20 cellular contexts compared by ENCODE assay signal in genomic region chr1:151858886-151859665, GRCh38. TPM values are rescaled to one million over a fixed set of nuclear protein-coding genes. Genes with fewer than 3 reads are reported as not detected.
DNase-seq lines count a peak whose midpoint lies in the region; ATAC-seq and TF ChIP-seq lines count a peak whose summit lies in the region.
"Had no signal": no experiment of that assay in that cellular context is flagged by ENCODE, and none has a peak within 500 bp of the region (broad histone marks: within the 10 kb centered on the region; RNA-seq: fewer than 3 reads in every experiment).

No MANE protein-coding gene starts in this region.

- peak overlapping the region; percentile 4 for H2BK12ac ChIP-seq in trophoblast cell (ENCODE audit: low read length)

- peak overlapping the region; percentile 42 for H3K18ac ChIP-seq in trophoblast cell (ENCODE audit: low read length)

- POLR2A ChIA-PET in CD4-positive, alpha-beta T cell (lab: Charles Lee), result interaction anchor here (0.5 kb wide), 1 partner anchor 68 kb away, joined by 3 read pairs; no protein-coding TSS in a partner anchor

- no peak overlapping the region for H4K8ac ChIP-seq in trophoblast cell (ENCODE audit: low read depth, low read length)

- no peaks in the 10 kb centered on the region for H3K36me3 Mint-ChIP-seq in endodermal cell (ENCODE audit: low read depth)
- H3K36me3 Mint-ChIP-seq in CD14-positive monocyte, result no peaks in the 10 kb centered on the region
- no peaks in the 10 kb centered on the region for H3K36me3 Mint-ChIP-seq in CD4-positive, alpha-beta T cell (ENCODE audit: low read depth)

- H4K91ac ChIP-seq in trophoblast cell (ENCODE audit: low read depth, low read length), result peak overlapping the region; percentile 26

- peak overlapping the region; percentile 53 for H3K4me2 ChIP-seq in OCI-LY3 (ENCODE audit: low read length)
- no peak overlapping the region for H3K4me2 ChIP-seq in trophoblast cell (ENCODE audit: low read length)
- H3K4me2 ChIP-seq: GM23338 had no signal

- TF ChIP-seq CTCF in OCI-LY3 (IDR thresholded peaks at IDR 0.05; ENCODE audit: low read depth, low read length), result no peak
- TF ChIP-seq CTCF in endodermal cell (conservative IDR thresholded peaks at IDR 0.05), result no peak
- TF ChIP-seq CTCF in CD14-positive monocyte (IDR thresholded peaks at IDR 0.05), result no peak
- TF ChIP-seq CTCF in CD4-positive, alpha-beta T cell (IDR thresholded peaks at IDR 0.05), result no peak

- H2BK120ac ChIP-seq in trophoblast cell (ENCODE audit: insufficient read depth, low read length, poor library complexity), result peak overlapping the region; percentile 29

- H3K27ac Mint-ChIP-seq in endodermal cell (no peak overlapping the region), CD14-positive monocyte (peak overlapping the region in 1 of 7 donors; percentile 9)
- H3K27ac Mint-ChIP-seq in CD4-positive, alpha-beta T cell, result no peak overlapping the region
- H3K27ac Mint-ChIP-seq: GM23338 had no signal

- H3K9me3 Mint-ChIP-seq in endodermal cell, result no peaks in the 10 kb centered on the region
- H3K9me3 Mint-ChIP-seq in CD14-positive monocyte, result peaks cover 0 to 8% (median 3%) of the 10 kb centered on the region in 7 donors
- no peaks in the 10 kb centered on the region for H3K9me3 Mint-ChIP-seq in CD4-positive, alpha-beta T cell
- H3K9me3 Mint-ChIP-seq: GM23338 had no signal

- peaks cover 71% of the 10 kb centered on the region for H3K27me3 Mint-ChIP-seq in endodermal cell (ENCODE audit: insufficient read depth)
- H3K27me3 Mint-ChIP-seq in CD14-positive monocyte (ENCODE audit: low read depth in 3 of 3), result peaks cover 0 to 3% (median 1%) of the 10 kb centered on the region in 3 donors
- no peaks in the 10 kb centered on the region for H3K27me3 Mint-ChIP-seq in CD4-positive, alpha-beta T cell

- peaks cover 22% of the 10 kb centered on the region for H3K79me1 ChIP-seq in trophoblast cell (ENCODE audit: low read length)

- H3K9me3 ChIP-seq in OCI-LY3 (ENCODE audit: insufficient read depth, low read length), result no peaks in the 10 kb centered on the region
- H3K9me3 ChIP-seq in endodermal cell (ENCODE audit: control insufficient read depth, low read length), result no peaks in the 10 kb centered on the region
- H3K9me3 ChIP-seq in trophoblast cell (ENCODE audit: insufficient read depth, low read depth, low read length), result no peaks in the 10 kb centered on the region
- H3K9me3 ChIP-seq in CD4-positive, alpha-beta T cell (ENCODE audit: control insufficient read depth, low read length), result no peaks in the 10 kb centered on the region
- H3K9me3 ChIP-seq: SJCRH30 had no signal

- H2BK5ac ChIP-seq in trophoblast cell (ENCODE audit: low read depth, low read length, poor library complexity), result no peak overlapping the region

- WGBS in endodermal cell (ENCODE audit: insufficient coverage in 1 of 2, insufficient read length in 1 of 2), 2 experiments, result 93 to 98% methylated on average over 4 to 6 of the region's 6 CpGs
- WGBS in trophoblast cell (ENCODE audit: extremely low coverage, insufficient coverage, insufficient read length), result no CpG with 5 or more reads among the region's 6 CpGs

- H3K4me1 Mint-ChIP-seq in endodermal cell (peaks cover 5% of the 10 kb centered on the region), CD14-positive monocyte (peaks cover 53% of the 10 kb centered on the region)
- H3K4me1 Mint-ChIP-seq in CD4-positive, alpha-beta T cell (ENCODE audit: low read depth), result no peaks in the 10 kb centered on the region

- no peaks in the 10 kb centered on the region for H3K27me3 ChIP-seq in OCI-LY3 (ENCODE audit: low read depth, low read length)
- no peaks in the 10 kb centered on the region for H3K27me3 ChIP-seq in endodermal cell (ENCODE audit: control insufficient read depth, insufficient read depth, low read length, poor library complexity, severe bottlenecking)
- no peaks in the 10 kb centered on the region for H3K27me3 ChIP-seq in trophoblast cell (ENCODE audit: insufficient read depth, low read length)
- no peaks in the 10 kb centered on the region for H3K27me3 ChIP-seq in CD4-positive, alpha-beta T cell (ENCODE audit: control insufficient read depth, insufficient read depth, low read length)
- H3K27me3 ChIP-seq: SJCRH30 had no signal

- H3K9ac ChIP-seq in OCI-LY3 (ENCODE audit: low read length), result peak overlapping the region; percentile 34; the same call in 1 of the 2 replicates
- H3K9ac ChIP-seq in endodermal cell (ENCODE audit: extremely low read depth, low read length, poor library complexity, severe bottlenecking), result no peak overlapping the region
- no peak overlapping the region for H3K9ac ChIP-seq in trophoblast cell (ENCODE audit: low read length)

- peaks cover 35% of the 10 kb centered on the region for H3K4me1 ChIP-seq in OCI-LY3 (ENCODE audit: low read length)
- H3K4me1 ChIP-seq in endodermal cell (ENCODE audit: control insufficient read depth, insufficient read depth, low read length), result no peaks in the 10 kb centered on the region
- H3K4me1 ChIP-seq in trophoblast cell (ENCODE audit: control insufficient read depth in 1 of 2, insufficient read depth in 2 of 2, low read length in 2 of 2), result peaks cover 31 to 35% of the 10 kb centered on the region in 2 experiments
- H3K4me1 ChIP-seq: SJCRH30 had no signal

- H3K4me3 ChIP-seq in OCI-LY3 (ENCODE audit: low read length) (no peak overlapping the region; the same call in 1 of the 2 replicates), endodermal cell (ENCODE audit: low read length) (no peak overlapping the region), trophoblast cell (ENCODE audit: low read depth, low read length) (no peak overlapping the region)
- H3K4me3 ChIP-seq: GM23338, SJCRH30 had no signal

- H3K4ac ChIP-seq in trophoblast cell (ENCODE audit: low read depth, low read length), result no peak overlapping the region

- no peak overlapping the region for H3K14ac ChIP-seq in trophoblast cell (ENCODE audit: low read length)

- H4K12ac ChIP-seq in trophoblast cell (ENCODE audit: low read depth, low read length), result no peak overlapping the region

- H3K4me3 Mint-ChIP-seq in endodermal cell, result no peak overlapping the region
- no peak overlapping the region for H3K4me3 Mint-ChIP-seq in CD14-positive monocyte
- H3K4me3 Mint-ChIP-seq in CD4-positive, alpha-beta T cell, result no peak overlapping the region
- H3K4me3 Mint-ChIP-seq: GM23338 had no signal

- H3K79me2 ChIP-seq in OCI-LY3 (ENCODE audit: low read length) (no peaks in the 10 kb centered on the region), trophoblast cell (ENCODE audit: control insufficient read depth, insufficient read depth, low read length, poor library complexity) (peaks cover 4% of the 10 kb centered on the region)

- H4K20me1 ChIP-seq in OCI-LY3 (ENCODE audit: insufficient read depth, low read length), result no peaks in the 10 kb centered on the region

- no peak overlapping the region for H3K23ac ChIP-seq in trophoblast cell (ENCODE audit: low read length)

- no peak for ATAC-seq in CD4-positive, alpha-beta T cell (ENCODE audit: poor library complexity)

- no peak overlapping the region for H2AK5ac ChIP-seq in trophoblast cell (ENCODE audit: low read length)

- intact Hi-C loops in CD14-positive monocyte (cut with micrococcal nuclease), result no loop called here
- intact Hi-C loops in CD4-positive, alpha-beta T cell (cut with DNase I, micrococcal nuclease), result no loop called here

- peak overlapping the region; percentile 36 for H3K27ac ChIP-seq in OCI-LY3 (ENCODE audit: low read length)
- H3K27ac ChIP-seq in endodermal cell (ENCODE audit: low read depth, low read length), result no peak overlapping the region
- H3K27ac ChIP-seq in trophoblast cell (ENCODE audit: low read depth, low read length), result no peak overlapping the region
- H3K27ac ChIP-seq in CD4-positive, alpha-beta T cell (ENCODE audit: low read depth, low read length), result no peak overlapping the region
- H3K27ac ChIP-seq: C4-2B, SJCRH30 had no signal

- DNase-seq in AG20443 (ENCODE audit: low spot score), result peak; percentile 11
- DNase-seq in endodermal cell, result peak; percentile 41
- no peak for DNase-seq in trophoblast cell
- no peak for DNase-seq in CD14-positive monocyte (ENCODE audit: low spot score)
- DNase-seq in Kasumi-1 (lab: John Stamatoyannopoulos, UW), result no peak
- DNase-seq in CD4-positive, alpha-beta T cell, result no peak
- no peak for DNase-seq in NCI-H524 treated with DMSO at 0.1 percent for 48 hours (lab: John Stamatoyannopoulos, UW)
- DNase-seq: DMS79 treated with DMSO at 0.1 percent for 48 hours, KG1, NCI-H1417 treated with DMSO at 0.1 percent for 48 hours, NCI-H187 treated with DMSO at 0.1 percent for 48 hours, NCI-H2227 treated with DMSO at 0.1 percent for 48 hours, NCI-H510A treated with DMSO at 0.1 percent for 48 hours, NCI-H82, RPMI8226, SJCRH30 had no signal

- H2AFZ ChIP-seq in OCI-LY3 (ENCODE audit: low read depth, low read length) (peak overlapping the region; percentile 68), trophoblast cell (ENCODE audit: insufficient read depth, low read length, poor library complexity) (no peak overlapping the region)
- H2AFZ ChIP-seq: GM23338 had no signal

- CTCF ChIA-PET in CD4-positive, alpha-beta T cell (lab: Charles Lee), result interaction anchor here (1.4 kb wide), 1 partner anchor 22 kb away, joined by 4 read pairs; no protein-coding TSS in a partner anchor

- H3K36me3 ChIP-seq in OCI-LY3 (replicated peaks; ENCODE audit: low read depth, low read length) (no peaks in the 10 kb centered on the region), endodermal cell (ENCODE audit: control insufficient read depth, insufficient read depth, low read length) (no peaks in the 10 kb centered on the region), trophoblast cell (ENCODE audit: control insufficient read depth in 1 of 2, insufficient read depth in 2 of 2, low read length in 2 of 2) (no peaks in the 10 kb centered on the region)
- H3K36me3 ChIP-seq: SJCRH30 had no signal

RNA-seq across cellular contexts. Expression of gene THEM5, which starts 5.6 kb away (rescaled TPM):
- not detected for total RNA-seq in endodermal cell
- polyA plus RNA-seq in endodermal cell (2013, experiment 1 of 2), result not detected
- not detected for polyA plus RNA-seq in endodermal cell (2013, experiment 2 of 2)
- polyA plus RNA-seq in trophoblast cell (2013), result 9.2 and 11.3 TPM in 2 replicates
- not detected for polyA plus RNA-seq in CD14-positive monocyte
- total RNA-seq in CD4-positive, alpha-beta T cell, result not detected
- total RNA-seq: GM23338, HepG2 had no signal
- polyA plus RNA-seq: GM23338, HepG2 had no signal

RNA-seq across cellular contexts. Expression of gene C2CD4D, which starts 19.5 kb away (rescaled TPM):
- under 1 TPM; 0.44 to 0.82 TPM for total RNA-seq in endodermal cell
- not detected for polyA plus RNA-seq in endodermal cell (2013, experiment 1 of 2)
- polyA plus RNA-seq in endodermal cell (2013, experiment 2 of 2), result not detected
- polyA plus RNA-seq in trophoblast cell (2013), result 1.8 and 2.0 TPM in 2 replicates
- polyA plus RNA-seq in CD14-positive monocyte, result not detected
- total RNA-seq in CD4-positive, alpha-beta T cell, result under 1 TPM; 0.75 to 0.88 TPM
- total RNA-seq: HepG2, SJCRH30 had no signal
- polyA plus RNA-seq: HepG2 had no signal

RNA-seq across cellular contexts. Expression of gene RORC, which starts 27.5 kb away (rescaled TPM):
- total RNA-seq in endodermal cell, result not detected
- 0.14 TPM for polyA plus RNA-seq in endodermal cell (2013, experiment 1 of 2)
- not detected for polyA plus RNA-seq in endodermal cell (2013, experiment 2 of 2)
- polyA plus RNA-seq in trophoblast cell (2013), result 0.03 TPM in 2 replicates
- not detected for polyA plus RNA-seq in CD14-positive monocyte
- 1 to 10 TPM; 3.6 to 3.7 TPM for total RNA-seq in CD4-positive, alpha-beta T cell
- total RNA-seq: SJCRH30 had no signal

RNA-seq across cellular contexts. Expression of gene THEM4, which starts 50.2 kb away (rescaled TPM):
- total RNA-seq in endodermal cell, result 10 to 100 TPM; 12.2 to 14.3 TPM
- 11.3 TPM for polyA plus RNA-seq in endodermal cell (2013, experiment 1 of 2)
- 11.7 TPM for polyA plus RNA-seq in endodermal cell (2013, experiment 2 of 2)
- polyA plus RNA-seq in trophoblast cell (2013), result 5.0 and 5.5 TPM in 2 replicates
- polyA plus RNA-seq in CD14-positive monocyte, result 1 to 10 TPM; 3.7 to 4.6 TPM
- 10 to 100 TPM; 24.0 to 24.5 TPM for total RNA-seq in CD4-positive, alpha-beta T cell

RNA-seq across cellular contexts. Expression of gene LINGO4, which starts 53.9 kb away (rescaled TPM):
- not detected for total RNA-seq in endodermal cell
- polyA plus RNA-seq in endodermal cell (2013, experiment 1 of 2), result not detected
- polyA plus RNA-seq in endodermal cell (2013, experiment 2 of 2), result not detected
- polyA plus RNA-seq in trophoblast cell (2013), result not detected in 2 replicates
- polyA plus RNA-seq in CD14-positive monocyte, result not detected
- total RNA-seq in CD4-positive, alpha-beta T cell, result under 1 TPM; 0.06 to 0.16 TPM
- total RNA-seq: GM23338, SJCRH30 had no signal
- polyA plus RNA-seq: GM23338 had no signal

Comparison
In these comparisons a context has a peak if more than half of its experiments do, and no peak if none do; other contexts are left out.
1. DNase-seq: peak in AG20443 (single experiment) and endodermal cell (single experiment); none in trophoblast cell (0 of 2), CD14-positive monocyte (single experiment), Kasumi-1 (0 of 2), CD4-positive, alpha-beta T cell (0 of 10) and NCI-H524 treated with DMSO at 0.1 percent for 48 hours (single experiment).
2. RNA of gene RORC, which starts 27.5 kb away (total RNA-seq): 3.6 to 3.7 TPM in CD4-positive, alpha-beta T cell; not detected in endodermal cell; every median in the first group is over 4 times any median in the second.